Comparison of ENCODE assay signal across 15 cellular contexts in the genomic region with DNA sequence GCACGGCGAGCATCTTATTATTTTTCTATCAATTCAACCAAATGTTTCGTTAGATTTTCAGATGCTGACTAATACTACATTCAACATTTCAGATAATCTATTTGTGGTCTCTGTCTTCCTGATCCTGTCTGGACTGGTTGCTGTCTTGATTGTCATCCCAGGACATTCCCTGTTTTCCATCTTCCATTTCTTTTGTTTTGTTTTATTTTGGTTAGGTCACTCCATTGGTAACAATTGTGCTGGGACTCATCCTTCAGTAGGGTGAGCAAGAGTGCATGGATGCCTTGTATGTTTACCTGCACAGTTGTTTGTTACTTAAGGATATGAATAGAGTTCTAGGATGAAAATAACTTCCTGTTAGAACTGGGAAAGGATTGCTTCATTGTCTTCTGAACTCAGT.
"Had no signal": no experiment of that assay in that cellular context is flagged by ENCODE, and none has a peak within 500 bp of the region (broad histone marks: within the 10 kb centered on the region; RNA-seq: fewer than 3 reads in every experiment).

No MANE protein-coding gene starts in this region.

- H3K4me1 ChIP-seq: adrenal gland had no signal

- H3K36me3 ChIP-seq: adrenal gland, cardiac muscle cell, left lung had no signal

- H3K27me3 ChIP-seq: adrenal gland, cardiac muscle cell, left lung had no signal

- H3K27ac ChIP-seq: adrenal gland, cardiac muscle cell, left lung had no signal

- H3K4me3 ChIP-seq: adrenal gland, cardiac muscle cell, left lung had no signal

- ATAC-seq: activated CD4-positive, alpha-beta T cell treated with anti-CD3 and anti-CD28 coated beads for 36 hours; activated naive CD4-positive, alpha-beta T cell treated with anti-CD3 and anti-CD28 coated beads, Interleukin-2, amount 50 U/mL, for 72 hours; effector memory CD8-positive, alpha-beta T cell; left lung; stimulated activated naive CD8-positive, alpha-beta T cell treated with anti-CD3 and anti-CD28 coated beads, Interleukin-15, amount 100 ng/mL, for 72 hours; WTC11 had no signal

- DNase-seq: activated CD4-positive, alpha-beta memory T cell treated with anti-CD3 and anti-CD28 coated beads for 36 hours; activated CD4-positive, alpha-beta T cell treated with anti-CD3 and anti-CD28 coated beads for 36 hours; activated gamma-delta T cell treated with Interleukin-2 at 50 U/mL for 16 hours; activated T-cell treated with anti-CD3 and anti-CD28 coated beads for 4 hours; adrenal gland; dermis blood vessel endothelial cell; effector memory CD8-positive, alpha-beta T cell; left lung; occipital lobe; stimulated activated CD4-positive, alpha-beta T cell treated with anti-CD3 and anti-CD28 coated beads, Interleukin-2, amount 100 ng/mL, for 48 hours; stimulated activated naive CD8-positive, alpha-beta T cell treated with anti-CD3 and anti-CD28 coated beads, Interleukin-15, amount 100 ng/mL, for 72 hours; T-helper 2 cell had no signal
